ENCODE assay signal across 19 cellular contexts in the genomic region with DNA sequence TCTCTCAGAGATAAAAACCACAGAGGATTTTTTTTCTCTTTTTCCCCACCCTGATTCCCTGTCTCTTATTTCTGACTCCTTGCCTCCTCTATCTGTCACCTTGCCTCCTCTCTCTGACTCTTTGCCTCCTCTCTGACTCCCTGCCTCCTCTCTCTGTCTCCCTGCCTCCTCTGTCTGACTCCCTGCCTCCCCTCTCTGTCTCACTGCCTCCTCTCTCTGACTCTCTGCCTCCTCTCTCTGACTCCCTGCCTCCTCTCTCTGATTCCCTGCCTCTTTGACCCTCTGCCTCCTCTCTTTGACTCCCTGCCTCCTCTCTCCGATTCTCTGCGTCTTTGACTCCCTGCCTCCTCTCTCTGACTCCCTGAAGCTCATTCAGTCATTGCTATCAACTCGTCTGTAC. TPM values are rescaled to one million over a fixed set of nuclear protein-coding genes. Genes with fewer than 3 reads are reported as not detected.
DNase-seq lines count a peak whose midpoint lies in the region; ATAC-seq, FAIRE-seq and TF ChIP-seq lines count a peak whose summit lies in the region.
"Had no signal": no experiment of that assay in that cellular context is flagged by ENCODE, and none has a peak within 500 bp of the region (broad histone marks: within the 10 kb centered on the region; RNA-seq: fewer than 3 reads in every experiment).

No MANE protein-coding gene starts in this region.

- TF ChIP-seq RAD21 in HepG2 (CRISPR knock-in tag; IDR thresholded peaks at IDR 0.05), result no peak

- no TSS peak for BruUV-seq in HepG2 (replicated peaks; lab: Mats Ljungman, UMichigan)
- no TSS peak for BruUV-seq in Caco-2 (replicated peaks; lab: Mats Ljungman, UMichigan)

- H3K4me2 ChIP-seq in HepG2 (ENCODE audit: low read depth, low read length) (no peak overlapping the region), neural progenitor cell (no peak overlapping the region)

- H2AFZ ChIP-seq in HepG2 (ENCODE audit: low read length) (no peak overlapping the region), neural progenitor cell (replicated peaks) (no peak overlapping the region)
- H2AFZ ChIP-seq: GM23248 had no signal

- H3K27me3 Mint-ChIP-seq in neural progenitor cell (ENCODE audit: insufficient read depth, low read depth), result peaks cover 46% of the 10 kb centered on the region
- peaks cover 13% of the 10 kb centered on the region for H3K27me3 Mint-ChIP-seq in Caco-2 (ENCODE audit: insufficient read depth, unreplicated experiment)

- POLR2A ChIA-PET in HepG2 (lab: Yijun Ruan, JAX), result no interaction called here
- POLR2A ChIA-PET in Caco-2 (lab: Charles Lee), result no interaction called here

- H3K4me3 Mint-ChIP-seq in neural progenitor cell, result peak overlapping the region; percentile 8
- H3K4me3 Mint-ChIP-seq in Caco-2 (ENCODE audit: unreplicated experiment), result no peak overlapping the region

- intact Hi-C loops in HepG2 (cut with micrococcal nuclease; ENCODE audit: unreplicated experiment) (no loop called here), right lobe of liver (cut with DNase I) (no loop called here), dorsolateral prefrontal cortex (cut with DNase I) (no loop called here), Caco-2 (cut with micrococcal nuclease; ENCODE audit: unreplicated experiment) (no loop called here)

- H3K27me3 ChIP-seq in HepG2 (ENCODE audit: control insufficient read depth in 1 of 2, insufficient read depth in 2 of 2, low read length in 2 of 2), result peaks cover 10 to 86% of the 10 kb centered on the region in 2 experiments
- no peaks in the 10 kb centered on the region for H3K27me3 ChIP-seq in right lobe of liver
- no peaks in the 10 kb centered on the region for H3K27me3 ChIP-seq in dorsolateral prefrontal cortex
- H3K27me3 ChIP-seq in neural progenitor cell, result peaks cover 58% of the 10 kb centered on the region
- peaks cover 1% of the 10 kb centered on the region; the same call in 1 of the 2 replicates for H3K27me3 ChIP-seq in Caco-2 (replicated peaks; ENCODE audit: control insufficient read depth, insufficient read depth, low read length)

- H3K27ac ChIP-seq in HepG2 (ENCODE audit: extremely low read length, insufficient read depth, low read length), result no peak overlapping the region
- H3K27ac ChIP-seq in right lobe of liver, result no peak overlapping the region
- peak overlapping the region in 23 of 59 donors; percentile 11 to 79 (median 36) for H3K27ac ChIP-seq in dorsolateral prefrontal cortex
- H3K27ac ChIP-seq in neural progenitor cell, result no peak overlapping the region
- H3K27ac ChIP-seq: GM23248, HL-60, SJSA1 had no signal

- TF ChIP-seq CTCF in HepG2 (CRISPR knock-in tag; IDR thresholded peaks at IDR 0.05) (no peak), right lobe of liver (IDR thresholded peaks at IDR 0.05) (no peak), dorsolateral prefrontal cortex (IDR thresholded peaks at IDR 0.05 in 54 of 56, conservative IDR thresholded peaks at IDR 0.05 in 2 of 56; ENCODE audit: low read depth in 1 of 56, partially characterized antibody in 56 of 56) (no peak), neural progenitor cell (IDR thresholded peaks at IDR 0.05) (no peak), omental fat pad (IDR thresholded peaks at IDR 0.05) (no peak), Caco-2 (IDR thresholded peaks at IDR 0.05; ENCODE audit: insufficient read depth in 1 of 2, low read depth in 1 of 2, low read length in 1 of 2, severe bottlenecking in 1 of 2, unreplicated experiment in 1 of 2) (no peak)

- WGBS in HepG2 (ENCODE audit: low lambda C conversion rate), result 2% methylated on average over 3 of the region's 3 CpGs
- 40% methylated on average over 3 of the region's 3 CpGs for WGBS in right lobe of liver (ENCODE audit: insufficient coverage, low coverage, low lambda C conversion rate, missing lambda C conversion rate)

- H3K9me3 ChIP-seq in HepG2 (ENCODE audit: low read length) (no peaks in the 10 kb centered on the region), right lobe of liver (no peaks in the 10 kb centered on the region), neural progenitor cell (ENCODE audit: low read depth) (no peaks in the 10 kb centered on the region), Caco-2 (no peaks in the 10 kb centered on the region)
- H3K9me3 ChIP-seq: BE2C, SJSA1 had no signal

- no peak overlapping the region for H3K4me3 ChIP-seq in HepG2 (replicated peaks in 1 of 3; ENCODE audit: insufficient read depth in 1 of 3, low read depth in 2 of 3, low read length in 3 of 3)
- H3K4me3 ChIP-seq in right lobe of liver, result no peak overlapping the region
- H3K4me3 ChIP-seq in dorsolateral prefrontal cortex, result peak overlapping the region in 42 of 59 donors; percentile 9 to 84 (median 68)
- no peak overlapping the region for H3K4me3 ChIP-seq in neural progenitor cell
- H3K4me3 ChIP-seq in Caco-2 (ENCODE audit: low read depth, low read length), result no peak overlapping the region
- H3K4me3 ChIP-seq: GM23248, SJSA1 had no signal

- no peak for FAIRE-seq in HepG2 (lab: Jason Lieb, UNC)
- FAIRE-seq: D721Med, GM12891, GM19239 had no signal

- H3K4me1 Mint-ChIP-seq in neural progenitor cell (peaks cover 18% of the 10 kb centered on the region), Caco-2 (ENCODE audit: low read depth, unreplicated experiment) (no peaks in the 10 kb centered on the region)

- no peak for TF ChIP-seq EP300 in HepG2 (IDR thresholded peaks at IDR 0.05; ENCODE audit: low read depth in 2 of 2, low read length in 2 of 2)
- no peak for TF ChIP-seq EP300 in HepG2 (CRISPR knock-in tag; IDR thresholded peaks at IDR 0.05; ENCODE audit: borderline replicate concordance)

- H3K27ac Mint-ChIP-seq in neural progenitor cell (no peak overlapping the region), Caco-2 (ENCODE audit: unreplicated experiment) (no peak overlapping the region)
- H3K27ac Mint-ChIP-seq: IgD-negative memory B cell had no signal

- H3K79me2 ChIP-seq in HepG2 (ENCODE audit: insufficient read depth, low read length) (no peaks in the 10 kb centered on the region), neural progenitor cell (ENCODE audit: low read depth) (no peaks in the 10 kb centered on the region)

- in situ Hi-C loops in HepG2 (cut with HindIII; ENCODE audit: extremely low pct_ligation_motif_present, low pct_unique_long_range_greater_than_20kb), result no loop called here

- ATAC-seq in HepG2 (no peak), right lobe of liver (no peak), omental fat pad (ENCODE audit: low FRiP score) (no peak), GM21423 (IDR thresholded peaks at IDR 0.05; ENCODE audit: unreplicated experiment) (no peak)
- ATAC-seq: Panc1 had no signal

- H3K36me3 Mint-ChIP-seq in neural progenitor cell (no peaks in the 10 kb centered on the region), Caco-2 (ENCODE audit: insufficient read depth, unreplicated experiment) (no peaks in the 10 kb centered on the region)
- H3K36me3 Mint-ChIP-seq: CD8-positive, alpha-beta memory T cell had no signal

- no peak for DNase-seq in HepG2 (ENCODE audit: low spot score)
- no peak for DNase-seq in right lobe of liver
- DNase-seq in dorsolateral prefrontal cortex, result no peak
- DNase-seq in neural progenitor cell (ENCODE audit: low spot score), result no peak
- DNase-seq in omental fat pad (ENCODE audit: low spot score), result no peak
- DNase-seq in Caco-2, result no peak
- DNase-seq: BE2C; CD8-positive, alpha-beta memory T cell; NCI-H2081 treated with DMSO at 0.1 percent for 48 hours had no signal

- H3K36me3 ChIP-seq in HepG2 (replicated peaks in 1 of 2; ENCODE audit: control insufficient read depth in 1 of 2, insufficient read depth in 2 of 2, low read length in 2 of 2), result no peaks in the 10 kb centered on the region
- H3K36me3 ChIP-seq in right lobe of liver, result no peaks in the 10 kb centered on the region
- no peaks in the 10 kb centered on the region for H3K36me3 ChIP-seq in neural progenitor cell
- no peaks in the 10 kb centered on the region for H3K36me3 ChIP-seq in Caco-2 (ENCODE audit: control insufficient read depth, insufficient read depth, low read length)
- H3K36me3 ChIP-seq: BE2C, SJSA1 had no signal

- H3K9ac ChIP-seq in HepG2 (ENCODE audit: insufficient read depth, low read depth, low read length), result no peak overlapping the region
- no peak overlapping the region for H3K9ac ChIP-seq in neural progenitor cell
- H3K9ac ChIP-seq: GM23248 had no signal

- no peaks in the 10 kb centered on the region for H3K9me3 Mint-ChIP-seq in neural progenitor cell
- no peaks in the 10 kb centered on the region for H3K9me3 Mint-ChIP-seq in Caco-2 (ENCODE audit: unreplicated experiment)
- H3K9me3 Mint-ChIP-seq: CD8-positive, alpha-beta memory T cell; IgD-negative memory B cell had no signal

- peaks cover 33% of the 10 kb centered on the region for H3F3A ChIP-seq in neural progenitor cell (ENCODE audit: low read depth)

- H4K20me1 ChIP-seq in HepG2 (ENCODE audit: insufficient read depth, low read length) (no peaks in the 10 kb centered on the region), neural progenitor cell (ENCODE audit: low read depth) (peaks cover 13% of the 10 kb centered on the region)

- CTCF ChIA-PET in HepG2 (lab: Yijun Ruan, JAX; ENCODE audit: low intra/inter-chr PET ratio, low total read pairs), result no interaction called here
- CTCF ChIA-PET in Caco-2 (lab: Charles Lee), result no interaction called here

- TF ChIP-seq POLR2A in HepG2 (IDR thresholded peaks at IDR 0.05; ENCODE audit: insufficient read depth in 1 of 2, low read depth in 2 of 2, low read length in 2 of 2), result no peak
- no peak for TF ChIP-seq POLR2A in right lobe of liver (IDR thresholded peaks at IDR 0.05)

- H3K4me1 ChIP-seq in HepG2 (ENCODE audit: insufficient read depth, low read length) (peaks cover 16% of the 10 kb centered on the region; the same call in 1 of the 2 replicates), right lobe of liver (peaks cover 0 to 16% (median 2%) of the 10 kb centered on the region in 4 donors), neural progenitor cell (peaks cover 15% of the 10 kb centered on the region), Caco-2 (peaks cover 5% of the 10 kb centered on the region)

RNA-seq across cellular contexts. Expression of a gene that starts 3.1 kb away (rescaled TPM):
- total RNA-seq in HepG2 (2016; rRNA removed; fragmentation: Illumina TruSeq; extraction: Trizol) (not detected in 2 replicates), right lobe of liver (under 1 TPM in 4 of 6 experiments, not detected in 2; 0.05 to 0.20 (median 0.07) TPM), dorsolateral prefrontal cortex (10 to 100 TPM; 10.5 to 80.1 (median 44.5) TPM), neural progenitor cell (ENCODE audit: low replicate concordance) (0.04 and 0.19 TPM in 2 replicates), omental fat pad (1 to 10 TPM in 1 of 4 donors, under 1 TPM in 3; 0.19 to 2.8 (median 0.57) TPM), Caco-2 (2022) (0.09 TPM in 1 of 2 replicates, not detected in the other)
- total RNA-seq in HepG2 (2016; cell fraction: cytosol; rRNA removed; fragmentation: Illumina TruSeq; extraction: Trizol; ENCODE audit: low read depth), result not detected in 2 replicates
- total RNA-seq in HepG2 (2016; cell fraction: insoluble cytoplasmic fraction; rRNA removed; fragmentation: Illumina TruSeq; extraction: Trizol), result not detected in 2 replicates
- total RNA-seq in HepG2 (2016; cell fraction: membrane; rRNA removed; fragmentation: Illumina TruSeq; extraction: Trizol), result not detected in 2 replicates
- total RNA-seq in HepG2 (2016; cell fraction: nucleus; rRNA removed; fragmentation: Illumina TruSeq; extraction: Trizol), result not detected in 2 replicates
- not detected in 2 replicates for polyA plus RNA-seq in HepG2 (2011; rRNA removed)
- not detected in 2 replicates for polyA plus RNA-seq in HepG2 (2011; cell fraction: cytosol; rRNA removed)
- not detected in 2 replicates for polyA plus RNA-seq in HepG2 (2011; cell fraction: nucleus; rRNA removed)
- not detected in 2 replicates for polyA plus RNA-seq in HepG2 (2012)
- not detected in 2 replicates for polyA plus RNA-seq in HepG2 (2016; cell fraction: cytosol; fragmentation: Illumina TruSeq; extraction: Trizol; ENCODE audit: low read depth)
- polyA plus RNA-seq in HepG2 (2016; cell fraction: insoluble cytoplasmic fraction; fragmentation: Illumina TruSeq; extraction: Trizol; ENCODE audit: low read depth), result not detected in 2 replicates
- polyA plus RNA-seq in HepG2 (2016; cell fraction: membrane; fragmentation: Illumina TruSeq; extraction: Trizol; ENCODE audit: low read depth), result not detected in 2 replicates
- not detected in 2 replicates for polyA plus RNA-seq in HepG2 (2016; cell fraction: nucleus; fragmentation: Illumina TruSeq; extraction: Trizol; ENCODE audit: insufficient read depth, low read depth)
- 0.14 TPM in 1 of 2 replicates, not detected in the other for polyA minus RNA-seq in HepG2 (2011; rRNA and poly(A)+ RNA removed; ENCODE audit: low replicate concordance)
- not detected in 2 replicates for polyA minus RNA-seq in HepG2 (2011; cell fraction: cytosol; rRNA and poly(A)+ RNA removed)
- not detected in 2 replicates for polyA minus RNA-seq in HepG2 (2011; cell fraction: nucleus; rRNA and poly(A)+ RNA removed)
- total RNA-seq: HT1080, SJSA1 had no signal
- polyA plus RNA-seq: CD8-positive, alpha-beta memory T cell; IgD-negative memory B cell had no signal

Comparison
In these comparisons a context has a peak if more than half of its experiments do, and no peak if none do; other contexts are left out.
1. H3K4me3 ChIP-seq: peak in dorsolateral prefrontal cortex (42 of 59); none in HepG2 (0 of 3), right lobe of liver (0 of 3), neural progenitor cell (single experiment) and Caco-2 (single experiment).